In genomic region chr4:88823058-88823919, GRCh38 we compare ENCODE assay signal across 7 cellular contexts.
A peak's percentile ranks its signal among the peaks of the same experiment; 100 is the strongest.
DNase-seq lines count a peak whose midpoint lies in the region; ATAC-seq, FAIRE-seq and TF ChIP-seq lines count a peak whose summit lies in the region.

No MANE protein-coding gene starts in this region.

- H3K36me3 Mint-ChIP-seq in activated B cell treated with CpG ODN at 0.5 μM for 24 hours (ENCODE audit: low read depth): no peaks in the 10 kb centered on the region

- H3K27ac ChIP-seq in keratinocyte (ENCODE audit: control insufficient read depth, insufficient read depth, low read length): peak overlapping the region; percentile 96

- no peaks in the 10 kb centered on the region for H3K9me3 ChIP-seq in keratinocyte (ENCODE audit: control insufficient read depth, low read depth, low read length)

- FAIRE-seq in GM18507 (lab: Jason Lieb, UNC) (peak; percentile 83), keratinocyte (lab: Jason Lieb, UNC) (peak; percentile 79)

- DNase-seq in GM18507 (ENCODE audit: extremely low spot score, insufficient read length, low read depth): peak; percentile 14
- peak; percentile 31 to 69 for DNase-seq in NCI-H2081 (lab: John Stamatoyannopoulos, UW)
- no peak for DNase-seq in activated B cell treated with CpG ODN at 0.5 μM for 24 hours
- peak; percentile 69 for DNase-seq in cerebellum (ENCODE audit: low spot score)
- DNase-seq in keratinocyte (ENCODE audit: low read depth, low spot score): no peak
- DNase-seq in stimulated activated CD4-positive, alpha-beta T cell treated with anti-CD3 and anti-CD28 coated beads, Interleukin-12 subunit alpha, Interleukin-12 subunit beta, amount 100 ng/mL, for 4 hours: peak; percentile 37

- H3K4me2 ChIP-seq in keratinocyte (ENCODE audit: control insufficient read depth, extremely low read depth, insufficient read depth, low read depth, low read length): peak overlapping the region; percentile 96

- peak overlapping the region; percentile 50 for H3K27ac Mint-ChIP-seq in activated B cell treated with CpG ODN at 0.5 μM for 24 hours

- H3K27me3 ChIP-seq in keratinocyte (ENCODE audit: control insufficient read depth, extremely low read depth, insufficient read depth, low read length): no peaks in the 10 kb centered on the region

- no peaks in the 10 kb centered on the region for H3K79me2 ChIP-seq in keratinocyte (ENCODE audit: control insufficient read depth, insufficient read depth, low read length)

- peak; percentile 97 for ATAC-seq in HG02943 (IDR thresholded peaks at IDR 0.05; ENCODE audit: low read depth, unreplicated experiment)
- ATAC-seq in activated B cell treated with CpG ODN at 0.5 μM for 24 hours (ENCODE audit: low read depth): peak; percentile 82

- CTCF ChIA-PET in activated B cell treated with CpG ODN at 0.5 μM for 24 hours (lab: Charles Lee): no interaction called here

- dilution Hi-C loops in keratinocyte (cut with MboI; ENCODE audit: extremely low pct_ligation_motif_present, low sequenced_read_pairs): no loop called here

- H3K9me3 Mint-ChIP-seq in activated B cell treated with CpG ODN at 0.5 μM for 24 hours: no peaks in the 10 kb centered on the region

- POLR2A ChIA-PET in activated B cell treated with CpG ODN at 0.5 μM for 24 hours (lab: Charles Lee): no interaction called here

- peaks cover 14% of the 10 kb centered on the region for H3K4me1 Mint-ChIP-seq in activated B cell treated with CpG ODN at 0.5 μM for 24 hours

- intact Hi-C loops in activated B cell treated with CpG ODN at 0.5 μM for 24 hours (cut with micrococcal nuclease): loop anchor here (2.0 kb wide), 1 partner anchor 230 kb away; the partner anchor contains the start of gene HERC3

- H3K4me3 Mint-ChIP-seq in activated B cell treated with CpG ODN at 0.5 μM for 24 hours: peak overlapping the region; percentile 83

- no peaks in the 10 kb centered on the region for H4K20me1 ChIP-seq in keratinocyte (ENCODE audit: control insufficient read depth, extremely low read depth, insufficient read depth, low read length)

- peak overlapping the region; percentile 84 for H3K9ac ChIP-seq in keratinocyte (ENCODE audit: control insufficient read depth, extremely low read depth, insufficient read depth, low read length)

- TF ChIP-seq CTCF in activated B cell treated with CpG ODN at 0.5 μM for 24 hours (IDR thresholded peaks at IDR 0.05) (no peak), keratinocyte (optimal IDR thresholded peaks at IDR 0.05 in 1 of 3, IDR thresholded peaks at IDR 0.05 in 1 of 3, conservative IDR thresholded peaks at IDR 0.05 in 1 of 3; ENCODE audit: extremely low read depth in 1 of 3, insufficient read depth in 2 of 3, low read length in 3 of 3) (no peak)

- H3K27me3 Mint-ChIP-seq in activated B cell treated with CpG ODN at 0.5 μM for 24 hours: no peaks in the 10 kb centered on the region

- no peaks in the 10 kb centered on the region for H3K36me3 ChIP-seq in keratinocyte (ENCODE audit: control insufficient read depth in 2 of 2, extremely low read depth in 1 of 2, insufficient read depth in 2 of 2, low read length in 2 of 2)

- peak overlapping the region; percentile 26 to 73 (median 67) for H3K4me3 ChIP-seq in keratinocyte (ENCODE audit: control insufficient read depth in 2 of 3, extremely low read depth in 1 of 3, insufficient read depth in 2 of 3, low read depth in 1 of 3, low read length in 3 of 3)

- peak overlapping the region; percentile 91 for H2AFZ ChIP-seq in keratinocyte (ENCODE audit: control insufficient read depth, low read length)

- peaks cover 7% of the 10 kb centered on the region for H3K4me1 ChIP-seq in keratinocyte (ENCODE audit: control insufficient read depth, extremely low read depth, insufficient read depth, low read length)

- no peaks in the 10 kb centered on the region for H3K9me1 ChIP-seq in keratinocyte (ENCODE audit: control insufficient read depth, extremely low read depth, insufficient read depth, low read length)

Comparison
In these comparisons a context has a peak if more than half of its experiments do, and no peak if none do; other contexts are left out.
1. DNase-seq: peak in GM18507 (single experiment), NCI-H2081 (2 of 2), cerebellum (single experiment) and stimulated activated CD4-positive, alpha-beta T cell treated with anti-CD3 and anti-CD28 coated beads, Interleukin-12 subunit alpha, Interleukin-12 subunit beta, amount 100 ng/mL, for 4 hours (single experiment); none in activated B cell treated with CpG ODN at 0.5 μM for 24 hours (single experiment) and keratinocyte (single experiment).